ENCODE assay signal across 1 cellular context in the genomic region with DNA sequence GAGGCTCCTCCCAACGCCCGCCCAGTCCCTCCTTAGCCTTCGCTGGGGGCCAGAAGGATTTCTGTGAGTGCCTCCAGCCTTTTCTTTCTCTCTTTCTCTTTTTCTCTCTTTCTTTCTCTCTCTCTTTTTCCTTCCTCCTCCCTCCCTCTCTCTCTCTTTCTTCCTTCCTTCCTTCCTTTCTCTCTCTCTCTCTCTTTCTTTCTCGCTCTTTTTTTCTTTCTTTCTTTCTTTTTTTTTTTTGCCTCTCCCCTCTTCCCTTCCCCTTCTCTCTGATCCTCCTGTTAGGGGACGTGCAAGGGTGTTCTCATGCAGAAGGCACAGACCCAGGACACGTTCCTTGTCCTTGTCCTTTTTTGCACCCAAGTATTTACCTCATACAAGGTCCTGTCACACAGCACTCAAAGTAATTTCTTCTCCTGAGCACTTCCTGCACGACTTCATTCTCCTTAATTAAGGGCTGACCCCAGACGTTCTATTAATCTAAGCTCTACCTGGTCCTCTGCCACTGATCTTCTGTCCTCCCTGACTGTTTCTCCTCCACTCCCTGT.
TF ChIP-seq lines count a peak whose summit lies in the region.

No MANE protein-coding gene starts in this region.

TF ChIP-seq in A549, 52 proteins besides CTCF, POLR2A, EP300 and RAD21 (continued from another document):
- TF ChIP-seq, protein P1, sequence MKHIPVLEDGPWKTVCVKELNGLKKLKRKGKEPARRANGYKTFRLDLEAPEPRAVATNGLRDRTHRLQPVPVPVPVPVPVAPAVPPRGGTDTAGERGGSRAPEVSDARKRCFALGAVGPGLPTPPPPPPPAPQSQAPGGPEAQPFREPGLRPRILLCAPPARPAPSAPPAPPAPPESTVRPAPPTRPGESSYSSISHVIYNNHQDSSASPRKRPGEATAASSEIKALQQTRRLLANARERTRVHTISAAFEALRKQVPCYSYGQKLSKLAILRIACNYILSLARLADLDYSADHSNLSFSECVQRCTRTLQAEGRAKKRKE (CRISPR knock-in tag; IDR thresholded peaks at IDR 0.05; ENCODE audit: low read depth): no peak
- no peak for TF ChIP-seq BHLHE40 (IDR thresholded peaks at IDR 0.05; ENCODE audit: low read depth, low read length)
- no peak for TF ChIP-seq KDM1A (IDR thresholded peaks at IDR 0.05; ENCODE audit: low read depth)
- TF ChIP-seq RNF2 (IDR thresholded peaks at IDR 0.05; ENCODE audit: borderline replicate concordance, low read depth): no peak
TF ChIP-seq in A549: peak in this region for 0.
